ENCODE assay signal across 9 cellular contexts in the genomic region with DNA sequence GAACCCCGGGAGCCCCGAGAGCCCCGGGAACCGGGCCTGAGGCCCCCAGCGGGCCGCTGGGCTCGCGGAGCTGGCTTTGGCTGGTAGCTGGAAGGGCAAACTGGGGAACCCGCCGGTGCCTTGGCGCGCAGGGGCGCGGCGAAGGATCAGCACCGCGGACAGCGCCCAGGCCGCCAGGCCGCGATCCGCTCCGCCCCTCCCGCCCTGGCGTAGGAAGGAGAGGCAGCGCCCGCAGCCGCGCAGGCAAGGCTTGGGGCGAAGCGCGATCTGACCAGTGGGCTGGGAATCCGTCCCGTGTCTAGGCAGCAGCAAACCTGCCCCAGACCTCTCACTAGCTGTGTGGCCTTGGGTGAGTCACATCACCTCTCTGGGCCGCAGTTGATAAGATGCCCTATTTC. TPM values are rescaled to one million over a fixed set of nuclear protein-coding genes. Genes with fewer than 3 reads are reported as not detected.
DNase-seq lines count a peak whose midpoint lies in the region; ATAC-seq and TF ChIP-seq lines count a peak whose summit lies in the region.
"Had no signal": no experiment of that assay in that cellular context is flagged by ENCODE, and none has a peak within 500 bp of the region (broad histone marks: within the 10 kb centered on the region; RNA-seq: fewer than 3 reads in every experiment).

No MANE protein-coding gene starts in this region.

- no peak overlapping the region for H3K27ac Mint-ChIP-seq in CD14-positive monocyte

- H3K27me3 Mint-ChIP-seq in CD14-positive monocyte (ENCODE audit: low read depth in 3 of 3): peaks cover 64 to 78% (median 71%) of the 10 kb centered on the region in 3 donors

- no peaks in the 10 kb centered on the region for H3K79me2 ChIP-seq in osteoblast (ENCODE audit: insufficient read depth, low read length)

- H3K4me1 Mint-ChIP-seq in CD14-positive monocyte: no peaks in the 10 kb centered on the region

- H3K9me3 Mint-ChIP-seq in CD14-positive monocyte: peaks cover 0 to 7% (median 0%) of the 10 kb centered on the region in 7 donors

- H3K36me3 ChIP-seq in SJCRH30 (no peaks in the 10 kb centered on the region), osteoblast (ENCODE audit: insufficient read depth, low read length) (no peaks in the 10 kb centered on the region), testis (ENCODE audit: low read depth, missing control alignments) (no peaks in the 10 kb centered on the region)
- H3K36me3 ChIP-seq: thoracic aorta had no signal

- WGBS in testis, 2 donors: 1% methylated on average over 27 to 31 of the region's 35 CpGs

- no peaks in the 10 kb centered on the region for H3K9me3 ChIP-seq in SJCRH30 (replicated peaks)
- no peaks in the 10 kb centered on the region for H3K9me3 ChIP-seq in osteoblast (ENCODE audit: low read depth, low read length)
- no peaks in the 10 kb centered on the region for H3K9me3 ChIP-seq in testis
- H3K9me3 ChIP-seq: thoracic aorta had no signal

- H3K4me3 Mint-ChIP-seq in CD14-positive monocyte: no peak overlapping the region

- DNase-seq in CD14-positive monocyte (ENCODE audit: low spot score): peak; percentile 62
- DNase-seq in HL-60 (ENCODE audit: low read depth in 1 of 2, low spot score in 1 of 2): peak; percentile 25 to 31
- DNase-seq in SJCRH30: peak; percentile 40 to 56
- peak; percentile 13 to 66 (median 30) for DNase-seq in activated naive CD4-positive, alpha-beta T cell (lab: John Stamatoyannopoulos, UW)
- peak; percentile 47 for DNase-seq in globus pallidus (ENCODE audit: low spot score)
- peak; percentile 100 for DNase-seq in osteoblast (ENCODE audit: insufficient read length, low spot score, missing footprints)
- peak; percentile 77 for DNase-seq in testis

- ATAC-seq in GM18868 (IDR thresholded peaks at IDR 0.05; ENCODE audit: unreplicated experiment): no peak

- H3K27ac ChIP-seq in HL-60 (replicated peaks): no peak overlapping the region
- H3K27ac ChIP-seq in SJCRH30: no peak overlapping the region
- H3K27ac ChIP-seq in osteoblast (ENCODE audit: low read depth, low read length): no peak overlapping the region
- peak overlapping the region in 1 of 2 donors; percentile 24 for H3K27ac ChIP-seq in testis
- H3K27ac ChIP-seq: thoracic aorta had no signal

- TF ChIP-seq CTCF in CD14-positive monocyte (IDR thresholded peaks at IDR 0.05) (no peak), HL-60 (IDR thresholded peaks at IDR 0.05; ENCODE audit: insufficient read depth, low read length) (no peak), osteoblast (IDR thresholded peaks at IDR 0.05; ENCODE audit: extremely low read depth, low read depth, low read length) (no peak), testis (IDR thresholded peaks at IDR 0.05) (no peak)

- H3K36me3 Mint-ChIP-seq in CD14-positive monocyte: no peaks in the 10 kb centered on the region

- H3K27me3 ChIP-seq in HL-60 (ENCODE audit: insufficient read depth, poor library complexity, severe bottlenecking) (no peaks in the 10 kb centered on the region), SJCRH30 (no peaks in the 10 kb centered on the region), osteoblast (ENCODE audit: insufficient read depth, low read length) (peaks cover 39% of the 10 kb centered on the region), testis (no peaks in the 10 kb centered on the region)

- TF ChIP-seq POLR2A in testis (IDR thresholded peaks at IDR 0.05): no peak

- H3K4me3 ChIP-seq in HL-60 (replicated peaks; ENCODE audit: insufficient read depth, low read length) (no peak overlapping the region), SJCRH30 (no peak overlapping the region), osteoblast (ENCODE audit: insufficient read depth, low read length) (no peak overlapping the region), testis (peak overlapping the region; percentile 43)
- H3K4me3 ChIP-seq: thoracic aorta had no signal

- no peaks in the 10 kb centered on the region for H4K20me1 ChIP-seq in osteoblast (ENCODE audit: insufficient read depth, low read length)

- H2AFZ ChIP-seq in osteoblast (ENCODE audit: low read length): no peak overlapping the region

- intact Hi-C loops in CD14-positive monocyte (cut with micrococcal nuclease): loop anchor here in 1 of 2 donors (10.0 kb wide), 1 partner anchor 835 kb away; no protein-coding TSS in a partner anchor
- intact Hi-C loops in testis (cut with DNase I; ENCODE audit: low total_unique reads): no loop called here

- H3K4me2 ChIP-seq in osteoblast (ENCODE audit: insufficient read depth, low read length): no peak overlapping the region

- H3K4me1 ChIP-seq in SJCRH30: no peaks in the 10 kb centered on the region
- no peaks in the 10 kb centered on the region for H3K4me1 ChIP-seq in osteoblast (ENCODE audit: insufficient read depth, low read length)
- H3K4me1 ChIP-seq in testis: no peaks in the 10 kb centered on the region

RNA-seq across cellular contexts. Expression of gene CCDC92B, which starts 0.3 kb away (rescaled TPM):
- polyA plus RNA-seq in CD14-positive monocyte (not detected), testis (ENCODE audit: insufficient read depth, low read depth, low replicate concordance) (2.2 TPM)
- total RNA-seq in SJCRH30 (2014; rRNA removed; shearing (Covaris generic)): not detected in 2 replicates
- total RNA-seq in osteoblast (not detected in 2 replicates), testis (1 to 10 TPM; 3.9 to 4.0 TPM)

RNA-seq across cellular contexts. Expression of gene CLUH, which starts 38.2 kb away (rescaled TPM):
- polyA plus RNA-seq in CD14-positive monocyte (1 to 10 TPM; 1.6 to 4.2 TPM), testis (ENCODE audit: insufficient read depth, low read depth, low replicate concordance) (60.1 TPM)
- 33.9 and 42.5 TPM in 2 replicates for total RNA-seq in SJCRH30 (2014; rRNA removed; shearing (Covaris generic))
- total RNA-seq in osteoblast (36.2 and 41.6 TPM in 2 replicates), testis (100 to 1,000 TPM; 173 to 183 TPM)

RNA-seq across cellular contexts. Expression of gene RAP1GAP2, which starts 46.5 kb away (rescaled TPM):
- polyA plus RNA-seq in CD14-positive monocyte (1 to 10 TPM; 1.5 to 6.1 TPM), testis (ENCODE audit: insufficient read depth, low read depth, low replicate concordance) (10.4 TPM)
- total RNA-seq in SJCRH30 (2014; rRNA removed; shearing (Covaris generic)): 6.0 and 7.4 TPM in 2 replicates
- total RNA-seq in osteoblast (2.7 and 2.9 TPM in 2 replicates), testis (10 to 100 TPM; 15.1 to 21.7 TPM)

Comparison
In these comparisons a context has a peak if more than half of its experiments do, and no peak if none do; other contexts are left out.
1. DNase-seq: peak in every context shown above with its lines; median percentile 100 in osteoblast; 77 in testis; 62 in CD14-positive monocyte; 48 in SJCRH30; 47 in globus pallidus; 30 in activated naive CD4-positive, alpha-beta T cell; 28 in HL-60.
2. H3K4me3 ChIP-seq: peak in testis (2 of 2); none in HL-60 (single experiment), SJCRH30 (single experiment) and osteoblast (single experiment).